7 cellular contexts compared by ENCODE assay signal in the genomic region with DNA sequence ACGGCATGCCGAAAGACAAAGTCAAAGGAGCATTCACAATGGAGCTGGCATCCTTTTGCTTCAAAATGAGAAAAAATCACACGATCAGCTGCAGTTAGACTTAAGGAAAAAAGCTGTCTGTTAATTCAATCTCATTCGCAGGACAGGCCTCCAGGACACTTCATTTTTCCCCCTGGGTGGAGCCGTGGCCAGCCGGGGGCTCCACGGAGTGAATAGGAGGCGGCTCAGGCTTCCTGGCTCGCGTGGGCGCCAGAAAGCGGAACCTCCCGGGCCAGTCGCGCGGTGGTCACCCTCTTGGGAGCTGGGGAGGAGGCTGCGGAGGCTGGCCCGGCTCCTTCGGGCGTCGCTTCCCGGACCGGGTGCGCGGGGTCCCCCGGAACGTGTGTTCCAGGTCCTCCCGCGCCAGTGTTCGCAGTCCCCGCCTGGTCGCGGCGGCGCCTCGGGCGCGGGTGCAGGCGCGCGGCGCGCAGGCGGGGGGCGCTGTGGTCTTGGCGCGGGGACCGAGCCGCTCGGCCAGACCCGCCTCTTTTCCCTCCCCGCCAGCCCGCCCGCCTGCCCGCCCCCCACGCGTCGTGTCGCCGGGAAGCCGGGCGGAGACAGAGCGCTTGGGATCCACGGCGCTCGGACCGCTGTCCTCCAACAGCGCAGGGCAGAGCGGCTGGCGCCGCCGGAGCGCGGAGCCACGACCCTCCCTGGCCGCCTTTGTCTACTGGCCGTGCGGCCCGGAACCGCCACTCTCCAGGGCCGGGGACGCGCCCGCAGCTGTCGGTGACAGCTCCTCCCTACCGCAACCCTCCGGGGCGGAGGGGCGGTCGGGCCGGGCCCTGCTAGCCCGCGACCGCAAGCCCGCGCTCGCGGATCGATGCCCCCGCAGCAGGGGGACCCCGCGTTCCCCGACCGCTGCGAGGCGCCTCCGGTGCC. TPM values are rescaled to one million over a fixed set of nuclear protein-coding genes. Genes with fewer than 3 reads are reported as not detected.
DNase-seq lines count a peak whose midpoint lies in the region; ATAC-seq and TF ChIP-seq lines count a peak whose summit lies in the region.

Gene RHOU, plus strand, starts transcription at position 599 of the 921 bp plus-strand sequence. Its CDS starts 264 bp downstream, at position 863.

- intact Hi-C loops in Right ventricle myocardium superior (cut with DNase I), result loop anchor here (5.0 kb wide), 2 partner anchors 422 to 492 kb away; no protein-coding TSS in a partner anchor

- peak; percentile 98 for TF ChIP-seq CTCF in osteocyte (IDR thresholded peaks at IDR 0.05)
- TF ChIP-seq CTCF in thoracic aorta (IDR thresholded peaks at IDR 0.05), result peak; percentile 75

- H3K4me3 Mint-ChIP-seq in activated naive CD8-positive, alpha-beta T cell treated with anti-CD3 and anti-CD28 coated beads for 36 hours, result peak within 1 kb of the TSS; percentile 76
- peak within 1 kb of the TSS; percentile 79 for H3K4me3 Mint-ChIP-seq in osteocyte (ENCODE audit: unreplicated experiment)

- peak; percentile 68 for ATAC-seq in GM18502 (IDR thresholded peaks at IDR 0.05; ENCODE audit: poor library complexity, unreplicated experiment)
- ATAC-seq in Right ventricle myocardium superior (ENCODE audit: poor library complexity), result peak; percentile 97
- ATAC-seq in thoracic aorta (ENCODE audit: insufficient number of reproducible peaks, low FRiP score, low read depth), result peak; percentile 52

- H3K4me3 ChIP-seq in thoracic aorta, result peak within 1 kb of the TSS; percentile 95

- H3K9me3 ChIP-seq in thoracic aorta, result no peaks in the 10 kb centered on the region

- H3K27me3 ChIP-seq in thoracic aorta (replicated peaks; ENCODE audit: insufficient read depth), result no peaks in the 10 kb centered on the region

- H3K27me3 Mint-ChIP-seq in activated naive CD8-positive, alpha-beta T cell treated with anti-CD3 and anti-CD28 coated beads for 36 hours, result peaks cover 28% of the 10 kb centered on the region
- H3K27me3 Mint-ChIP-seq in osteocyte (ENCODE audit: unreplicated experiment), result peaks cover 2% of the 10 kb centered on the region

- peak; percentile 75 for DNase-seq in HuH-7.5 (ENCODE audit: low spot score)
- peak; percentile 71 for DNase-seq in SK-N-DZ (ENCODE audit: low spot score)
- DNase-seq in activated naive CD8-positive, alpha-beta T cell treated with anti-CD3 and anti-CD28 coated beads for 36 hours, result peak; percentile 75
- DNase-seq in Right ventricle myocardium superior, result peak; percentile 87
- DNase-seq in osteocyte (ENCODE audit: extremely low spot score, unreplicated experiment), result peak; percentile 90
- DNase-seq in thoracic aorta (ENCODE audit: low spot score), result no peak

- H3K4me1 Mint-ChIP-seq in activated naive CD8-positive, alpha-beta T cell treated with anti-CD3 and anti-CD28 coated beads for 36 hours, result peaks cover 6% of the 10 kb centered on the region
- H3K4me1 Mint-ChIP-seq in osteocyte (ENCODE audit: unreplicated experiment), result peaks cover 11% of the 10 kb centered on the region

- H3K36me3 Mint-ChIP-seq in activated naive CD8-positive, alpha-beta T cell treated with anti-CD3 and anti-CD28 coated beads for 36 hours, result no peaks in the 10 kb centered on the region
- H3K36me3 Mint-ChIP-seq in osteocyte (ENCODE audit: unreplicated experiment), result no peaks in the 10 kb centered on the region

- peak within 1 kb of the TSS; percentile 89 to 93 for H3K27ac ChIP-seq in thoracic aorta

- H3K36me3 ChIP-seq in thoracic aorta, result no peaks in the 10 kb centered on the region

- no peaks in the 10 kb centered on the region for H3K9me3 Mint-ChIP-seq in activated naive CD8-positive, alpha-beta T cell treated with anti-CD3 and anti-CD28 coated beads for 36 hours
- H3K9me3 Mint-ChIP-seq in osteocyte (ENCODE audit: unreplicated experiment), result no peaks in the 10 kb centered on the region

- peaks cover 14 to 35% of the 10 kb centered on the region in 2 donors for H3K4me1 ChIP-seq in thoracic aorta (ENCODE audit: control insufficient read depth in 1 of 2, low read depth in 2 of 2)

- H3K27ac Mint-ChIP-seq in activated naive CD8-positive, alpha-beta T cell treated with anti-CD3 and anti-CD28 coated beads for 36 hours, result no peak within 1 kb of the TSS
- H3K27ac Mint-ChIP-seq in osteocyte (ENCODE audit: unreplicated experiment), result no peak within 1 kb of the TSS

RNA-seq across cellular contexts. Expression of gene RHOU, which starts in this region (rescaled TPM):
- polyA plus RNA-seq in SK-N-DZ (2014; cell fraction: cytosol; rRNA removed), result 17.3 and 19.3 TPM in 2 replicates
- polyA plus RNA-seq in SK-N-DZ (2014; cell fraction: nucleus; rRNA removed), result 10.2 and 13.2 TPM in 2 replicates
- 1 to 10 TPM; 1.0 to 1.3 TPM for total RNA-seq in activated naive CD8-positive, alpha-beta T cell treated with anti-CD3 and anti-CD28 coated beads for 36 hours
- total RNA-seq in Right ventricle myocardium superior, result 4.2 TPM
- 2.3 and 2.4 TPM in 2 replicates for total RNA-seq in osteocyte
- total RNA-seq in thoracic aorta, result 10 to 100 TPM; 23.0 to 37.7 TPM
